Comparison of ENCODE assay signal across 23 cellular contexts in the genomic region with DNA sequence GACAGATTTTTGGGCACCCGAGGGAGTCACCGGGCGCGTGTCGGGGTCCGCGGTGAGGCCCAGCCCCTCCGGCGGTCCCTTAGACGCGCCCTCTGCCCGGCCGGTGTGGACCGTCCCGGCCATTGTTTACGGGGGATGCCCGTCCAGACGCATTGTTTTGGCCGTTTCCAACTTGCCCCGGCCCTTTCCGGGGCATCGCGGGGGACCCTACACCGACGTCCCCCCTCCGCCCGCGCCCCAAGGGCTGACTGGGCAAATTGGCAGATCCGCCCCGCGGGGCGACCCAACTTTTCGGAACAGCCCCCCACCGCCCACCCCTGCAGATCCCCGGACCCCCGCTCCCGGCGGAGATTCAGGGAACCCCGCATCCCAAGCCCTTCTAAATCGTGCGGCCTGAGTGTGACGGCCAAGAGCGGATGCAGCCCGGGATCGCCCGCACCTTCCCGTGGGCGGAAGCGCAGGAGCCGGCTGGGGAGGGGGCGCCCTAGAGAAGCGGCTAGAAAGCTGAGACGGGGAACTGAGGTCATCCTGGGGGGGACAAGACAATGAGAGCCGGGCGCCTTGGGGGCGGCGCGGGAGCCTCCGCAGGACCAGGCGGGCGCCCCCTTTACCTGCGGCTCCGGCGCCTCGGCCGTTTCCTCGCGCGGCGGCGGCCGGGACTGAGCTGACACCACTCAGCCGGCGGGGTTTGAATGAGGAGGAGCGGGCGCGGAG. TPM values are rescaled to one million over a fixed set of nuclear protein-coding genes. Genes with fewer than 3 reads are reported as not detected.
DNase-seq lines count a peak whose midpoint lies in the region; ATAC-seq and TF ChIP-seq lines count a peak whose summit lies in the region.
"Had no signal": no experiment of that assay in that cellular context is flagged by ENCODE, and none has a peak within 500 bp of the region (broad histone marks: within the 10 kb centered on the region; RNA-seq: fewer than 3 reads in every experiment).

No MANE protein-coding gene starts in this region.

- DNase-seq in activated T-cell treated with anti-CD3 and anti-CD28 coated beads, Interleukin-2, amount 50 U/mL, for 24 hours = no peak
- no peak for DNase-seq in activated T-cell treated with anti-CD3 and anti-CD28 coated beads, Interleukin-2, amount 50 U/mL, for 1 hour
- DNase-seq in epithelial cell of proximal tubule (ENCODE audit: low read depth) = no peak
- no peak for DNase-seq in ovary
- DNase-seq in upper lobe of left lung = peak in 1 of 2 donors; percentile 73
- DNase-seq in NCI-H774 (lab: John Stamatoyannopoulos, UW) = no peak
- no peak for DNase-seq in amygdala (lab: John Stamatoyannopoulos, UW)
- DNase-seq in activated CD4-positive, alpha-beta T cell treated with anti-CD3 and anti-CD28 coated beads for 36 hours = no peak
- DNase-seq: 8988T; activated CD4-positive, alpha-beta T cell treated with anti-CD3 and anti-CD28 coated beads for 4 hours; activated naive CD4-positive, alpha-beta T cell treated with anti-CD3 and anti-CD28 coated beads, Interleukin-2, amount 50 U/mL, for 16 hours; DMS153; endodermal cell; foreskin melanocyte; IMR-90; mesendoderm; NCI-H2029; nephron progenitor cell; stimulated activated CD4-positive, alpha-beta T cell treated with anti-CD3 and anti-CD28 coated beads, Interleukin-2, amount 100 ng/mL, for 24 hours had no signal

- TF ChIP-seq EP300 in ovary (IDR thresholded peaks at IDR 0.05) (no peak), upper lobe of left lung (IDR thresholded peaks at IDR 0.05) (no peak)

- H3K27me3 Mint-ChIP-seq in activated T-cell treated with anti-CD3 and anti-CD28 coated beads, Interleukin-2, amount 50 U/mL, for 24 hours = peaks cover 37% of the 10 kb centered on the region
- H3K27me3 Mint-ChIP-seq in activated CD4-positive, alpha-beta T cell treated with anti-CD3 and anti-CD28 coated beads for 36 hours = peaks cover 31% of the 10 kb centered on the region

- no peaks in the 10 kb centered on the region for H3K9me3 Mint-ChIP-seq in activated T-cell treated with anti-CD3 and anti-CD28 coated beads, Interleukin-2, amount 50 U/mL, for 24 hours
- H3K9me3 Mint-ChIP-seq in activated CD4-positive, alpha-beta T cell treated with anti-CD3 and anti-CD28 coated beads for 36 hours (ENCODE audit: low read depth) = no peaks in the 10 kb centered on the region

- H3K4me1 ChIP-seq in ovary (ENCODE audit: insufficient read depth) = no peaks in the 10 kb centered on the region
- peaks cover 0 to 13% (median 0%) of the 10 kb centered on the region in 4 donors for H3K4me1 ChIP-seq in upper lobe of left lung

- intact Hi-C loops in ovary (cut with DNase I) = no loop called here
- intact Hi-C loops in activated CD4-positive, alpha-beta T cell treated with anti-CD3 and anti-CD28 coated beads for 36 hours (cut with DNase I, micrococcal nuclease) = no loop called here

- H3K36me3 Mint-ChIP-seq in activated T-cell treated with anti-CD3 and anti-CD28 coated beads, Interleukin-2, amount 50 U/mL, for 24 hours (ENCODE audit: low read depth) = peaks cover 29% of the 10 kb centered on the region
- no peaks in the 10 kb centered on the region for H3K36me3 Mint-ChIP-seq in activated CD4-positive, alpha-beta T cell treated with anti-CD3 and anti-CD28 coated beads for 36 hours (ENCODE audit: low read depth)

- H3K27ac ChIP-seq in ovary (no peak overlapping the region), upper lobe of left lung (no peak overlapping the region)
- H3K27ac ChIP-seq: cardiac muscle cell, tibial nerve had no signal

- H3K9me3 ChIP-seq in ovary (peaks cover 0 to under 1% of the 10 kb centered on the region in 2 donors), upper lobe of left lung (no peaks in the 10 kb centered on the region)

- no peak overlapping the region for H3K27ac Mint-ChIP-seq in activated T-cell treated with anti-CD3 and anti-CD28 coated beads, Interleukin-2, amount 50 U/mL, for 24 hours
- H3K27ac Mint-ChIP-seq in activated CD4-positive, alpha-beta T cell treated with anti-CD3 and anti-CD28 coated beads for 36 hours = no peak overlapping the region
- H3K27ac Mint-ChIP-seq: endodermal cell, nephron progenitor cell had no signal

- POLR2A ChIA-PET in activated CD4-positive, alpha-beta T cell treated with anti-CD3 and anti-CD28 coated beads for 36 hours (lab: Charles Lee) = no interaction called here

- 1 to 2% (median 1%) methylated on average over 44 to 77 of the region's 77 CpGs for WGBS in ovary, 3 donors
- WGBS in upper lobe of left lung, 2 donors = 3 to 19% methylated on average over 7 to 69 of the region's 77 CpGs

- TF ChIP-seq POLR2A in ovary (IDR thresholded peaks at IDR 0.05) (no peak), upper lobe of left lung (IDR thresholded peaks at IDR 0.05) (no peak)

- TF ChIP-seq CTCF in epithelial cell of proximal tubule (conservative IDR thresholded peaks at IDR 0.05; ENCODE audit: low read depth, low read length) = no peak
- no peak for TF ChIP-seq CTCF in ovary (IDR thresholded peaks at IDR 0.05)
- TF ChIP-seq CTCF in upper lobe of left lung (IDR thresholded peaks at IDR 0.05) = no peak

- peaks cover 9% of the 10 kb centered on the region for H3K4me1 Mint-ChIP-seq in activated T-cell treated with anti-CD3 and anti-CD28 coated beads, Interleukin-2, amount 50 U/mL, for 24 hours (ENCODE audit: low read depth)
- H3K4me1 Mint-ChIP-seq in activated CD4-positive, alpha-beta T cell treated with anti-CD3 and anti-CD28 coated beads for 36 hours = no peaks in the 10 kb centered on the region
- H3K4me1 Mint-ChIP-seq: endodermal cell, nephron progenitor cell had no signal

- CTCF ChIA-PET in activated CD4-positive, alpha-beta T cell treated with anti-CD3 and anti-CD28 coated beads for 36 hours (lab: Charles Lee) = no interaction called here

- H3K4me3 ChIP-seq in epithelial cell of proximal tubule (ENCODE audit: low read depth, low read length) (peak overlapping the region; percentile 51), ovary (peak overlapping the region; percentile 15), upper lobe of left lung (peak overlapping the region in 3 of 4 donors; percentile 12 to 15 (median 14))
- H3K4me3 ChIP-seq: cardiac muscle cell had no signal

- peak in 1 of 2 donors; percentile 65 for ATAC-seq in upper lobe of left lung (ENCODE audit: low FRiP score in 2 of 2)
- no peak for ATAC-seq in activated CD4-positive, alpha-beta T cell treated with anti-CD3 and anti-CD28 coated beads for 36 hours
- ATAC-seq: Panc1 had no signal

- peak overlapping the region; percentile 50 for H3K4me3 Mint-ChIP-seq in activated T-cell treated with anti-CD3 and anti-CD28 coated beads, Interleukin-2, amount 50 U/mL, for 24 hours
- H3K4me3 Mint-ChIP-seq in activated CD4-positive, alpha-beta T cell treated with anti-CD3 and anti-CD28 coated beads for 36 hours = no peak overlapping the region
- H3K4me3 Mint-ChIP-seq: endodermal cell, nephron progenitor cell had no signal

- H3K36me3 ChIP-seq in ovary (no peaks in the 10 kb centered on the region), upper lobe of left lung (no peaks in the 10 kb centered on the region)
- H3K36me3 ChIP-seq: cardiac muscle cell, tibial nerve had no signal

- H3K27me3 ChIP-seq in ovary (no peaks in the 10 kb centered on the region), upper lobe of left lung (peaks cover 0 to 15% (median 7%) of the 10 kb centered on the region in 4 donors)
- H3K27me3 ChIP-seq: cardiac muscle cell had no signal

RNA-seq across cellular contexts. Expression of gene CCT8L2, which starts 17.1 kb away (rescaled TPM):
- not detected in 2 replicates for total RNA-seq in epithelial cell of proximal tubule
- not detected for total RNA-seq in ovary
- polyA plus RNA-seq in ovary = not detected
- total RNA-seq in upper lobe of left lung = not detected
- not detected for total RNA-seq in activated CD4-positive, alpha-beta T cell treated with anti-CD3 and anti-CD28 coated beads for 36 hours
- total RNA-seq: cardiac muscle cell, endodermal cell, IMR-90, renal cortical epithelial cell, tibial nerve had no signal
- polyA plus RNA-seq: cardiac muscle cell, IMR-90 had no signal
